ENCODE assay signal across 1 cellular context in genomic region chr9:104871961-104872527, GRCh38.
TF ChIP-seq lines count a peak whose summit lies in the region.

No MANE protein-coding gene starts in this region.

TF ChIP-seq in HepG2, 621 proteins besides CTCF, POLR2A, EP300 and RAD21:
- TF ChIP-seq MAFF (IDR thresholded peaks at IDR 0.05; ENCODE audit: low read depth, low read length) = peak; percentile 60; the same call in 1 of the 2 replicates
- TF ChIP-seq MAFK (conservative IDR thresholded peaks at IDR 0.05 in 1 of 2, IDR thresholded peaks at IDR 0.05 in 1 of 2; ENCODE audit: low read length in 2 of 2) = peak; percentile 53 to 65
- TF ChIP-seq ZNF775 (CRISPR knock-in tag; IDR thresholded peaks at IDR 0.05; ENCODE audit: borderline replicate concordance) = no peak
- no peak for TF ChIP-seq WIZ (CRISPR knock-in tag; IDR thresholded peaks at IDR 0.05)
